In the genomic region with DNA sequence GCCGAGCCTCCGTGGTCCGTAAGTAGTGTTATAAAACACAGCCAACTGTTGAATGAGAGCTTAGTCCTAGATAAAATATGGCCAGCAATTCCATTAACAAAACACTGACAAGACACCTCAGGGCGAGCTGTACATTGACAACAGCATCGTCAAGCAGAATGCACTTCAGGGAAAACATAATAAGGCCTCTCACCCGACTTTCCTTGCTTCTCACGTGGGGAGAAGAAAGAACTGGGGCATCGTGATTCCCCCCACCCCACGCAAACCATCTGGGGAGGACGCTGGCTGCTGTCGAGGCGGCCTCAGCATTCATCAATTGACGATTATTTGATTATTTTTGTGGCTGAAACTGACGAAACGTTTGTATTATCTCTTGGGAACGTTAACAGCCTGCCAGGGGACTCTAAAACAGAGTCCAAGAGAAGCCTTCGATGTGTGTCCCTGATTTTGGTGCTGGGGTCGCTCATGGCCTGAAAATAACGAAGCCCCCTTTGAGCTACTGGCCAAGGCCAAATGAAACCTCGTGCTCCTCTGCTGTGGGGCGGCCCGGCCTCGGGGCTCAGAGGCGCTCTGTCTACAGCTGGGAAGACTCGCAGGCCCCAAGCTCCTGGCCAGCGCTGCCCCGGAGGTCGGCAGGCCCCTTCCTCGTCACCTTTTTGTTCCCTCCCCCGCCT, we compare ENCODE assay signal across 8 cellular contexts. TPM values are rescaled to one million over a fixed set of nuclear protein-coding genes. Genes with fewer than 3 reads are reported as not detected.
DNase-seq lines count a peak whose midpoint lies in the region; ATAC-seq and TF ChIP-seq lines count a peak whose summit lies in the region.

No MANE protein-coding gene starts in this region.

- no peaks in the 10 kb centered on the region for H3K27me3 ChIP-seq in psoas muscle (ENCODE audit: insufficient read depth in 3 of 3, low read length in 2 of 3)

- DNase-seq in HFF-Myc (ENCODE audit: extremely low read depth, low read depth) (no peak), SK-N-MC (ENCODE audit: low read depth, low spot score) (no peak), fibroblast of villous mesenchyme (ENCODE audit: low read depth) (no peak), psoas muscle (no peak), Ammon's horn (ENCODE audit: low spot score) (no peak), DMS 273 (lab: John Stamatoyannopoulos, UW; ENCODE audit: unreplicated experiment) (no peak), NCI-H187 (lab: John Stamatoyannopoulos, UW) (no peak)

- H3K4me3 ChIP-seq in GM08714 (ENCODE audit: low read length): peak overlapping the region; percentile 86; the same call in 1 of the 2 replicates
- H3K4me3 ChIP-seq in HFF-Myc (replicated peaks; ENCODE audit: low read depth, low read length): peak overlapping the region; percentile 80
- peak overlapping the region; percentile 95 for H3K4me3 ChIP-seq in SK-N-MC
- H3K4me3 ChIP-seq in fibroblast of villous mesenchyme (ENCODE audit: low read depth, low read length): peak overlapping the region; percentile 75
- peak overlapping the region; percentile 99 for H3K4me3 ChIP-seq in psoas muscle

- TF ChIP-seq CTCF in HFF-Myc (IDR thresholded peaks at IDR 0.05; ENCODE audit: low read depth, low read length, missing control alignments) (no peak), fibroblast of villous mesenchyme (IDR thresholded peaks at IDR 0.05; ENCODE audit: insufficient read depth, low read depth, low read length) (no peak), psoas muscle (IDR thresholded peaks at IDR 0.05) (no peak)

- intact Hi-C loops in psoas muscle (cut with DNase I): loop anchor here in 1 of 2 donors (5.0 to 10.0 kb wide), 2 partner anchors 34 to 491 kb away; a partner anchor contains a TSS

- H3K9me3 ChIP-seq in SK-N-MC (ENCODE audit: low read depth, low read length) (no peaks in the 10 kb centered on the region), psoas muscle (no peaks in the 10 kb centered on the region)

- H3K27ac ChIP-seq in SK-N-MC: peak overlapping the region; percentile 87
- peak overlapping the region; percentile 97 for H3K27ac ChIP-seq in psoas muscle

- peak; percentile 48 to 63 (median 54) for ATAC-seq in psoas muscle

- H3K36me3 ChIP-seq in SK-N-MC (ENCODE audit: insufficient read depth, low read length): peaks cover 28% of the 10 kb centered on the region
- H3K36me3 ChIP-seq in psoas muscle (ENCODE audit: insufficient read depth in 1 of 2, low read depth in 1 of 2): peaks cover 7 to 36% of the 10 kb centered on the region in 2 donors

- WGBS in psoas muscle, 3 donors: 29 to 37% (median 32%) methylated on average over 28 to 30 of the region's 30 CpGs

- H3K9ac ChIP-seq in SK-N-MC (ENCODE audit: insufficient read length): peak overlapping the region; percentile 98

- peaks cover 24% of the 10 kb centered on the region for H3K4me1 ChIP-seq in psoas muscle

RNA-seq across cellular contexts. Expression of a gene that starts 0.5 kb away (rescaled TPM):
- total RNA-seq in fibroblast of villous mesenchyme: not detected in 2 replicates
- total RNA-seq in psoas muscle: 1 to 10 TPM in 1 of 4 donors, under 1 TPM in 3; 0.57 to 1.2 (median 0.78) TPM
- 1 to 10 TPM in 1 of 3 donors, under 1 TPM in 2; 0.07 to 1.2 (median 0.17) TPM for polyA plus RNA-seq in psoas muscle

RNA-seq across cellular contexts. Expression of a gene that starts 0.6 kb away (rescaled TPM):
- total RNA-seq in fibroblast of villous mesenchyme: 134 and 179 TPM in 2 replicates
- 100 to 1,000 TPM; 696 to 985 (median 915) TPM for total RNA-seq in psoas muscle
- 100 to 1,000 TPM; 649 to 919 (median 760) TPM for polyA plus RNA-seq in psoas muscle

RNA-seq across cellular contexts. Expression of a gene that starts 7.7 kb away (rescaled TPM):
- total RNA-seq in fibroblast of villous mesenchyme: under 0.01 and 0.32 TPM in 2 replicates
- 1 to 10 TPM in 1 of 4 donors, under 1 TPM in 3; 0.51 to 1.1 (median 0.76) TPM for total RNA-seq in psoas muscle
- 1 to 10 TPM in 2 of 3 donors, under 1 TPM in 1; 0.70 to 2.7 (median 2.4) TPM for polyA plus RNA-seq in psoas muscle

RNA-seq across cellular contexts. Expression of a gene that starts 35.4 kb away (rescaled TPM):
- total RNA-seq in fibroblast of villous mesenchyme (6.1 and 6.5 TPM in 2 replicates), psoas muscle (1 to 10 TPM; 1.5 to 2.3 (median 1.9) TPM)
- polyA plus RNA-seq in psoas muscle: 1 to 10 TPM in 2 of 3 donors, under 1 TPM in 1; 0.66 to 1.5 (median 1.1) TPM

RNA-seq across cellular contexts. Expression of a gene that starts 52.7 kb away (rescaled TPM):
- total RNA-seq in fibroblast of villous mesenchyme (under 0.01 TPM in 2 replicates), psoas muscle (not detected)
- polyA plus RNA-seq in psoas muscle: under 1 TPM in 2 of 3 donors, not detected in 1; 0.01 to 0.06 TPM
